In the genomic region with DNA sequence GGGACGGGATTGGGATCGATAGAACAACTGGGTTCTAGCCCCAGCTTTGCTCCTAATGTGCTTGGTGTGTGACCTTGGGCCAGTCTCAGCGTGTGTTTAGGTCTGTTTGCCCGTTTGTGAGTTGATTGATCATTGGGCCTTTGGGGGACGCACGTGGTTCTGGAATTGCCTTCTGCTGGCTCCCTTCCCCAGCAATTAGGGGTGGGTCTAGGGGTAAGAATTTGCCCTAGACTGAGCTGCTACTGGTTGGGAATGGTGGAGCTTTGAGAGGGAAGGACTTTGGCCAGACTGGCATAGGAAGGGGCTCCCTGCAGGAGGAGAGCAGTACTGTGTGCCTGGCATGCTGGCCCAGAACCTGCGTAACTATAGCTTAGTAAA, we compare ENCODE assay signal across 9 cellular contexts.
DNase-seq lines count a peak whose midpoint lies in the region; TF ChIP-seq lines count a peak whose summit lies in the region.
"Had no signal": no experiment of that assay in that cellular context is flagged by ENCODE, and none has a peak within 500 bp of the region (broad histone marks: within the 10 kb centered on the region; RNA-seq: fewer than 3 reads in every experiment).

No MANE protein-coding gene starts in this region.

- H3K27ac ChIP-seq in HL-60 (replicated peaks) (peak overlapping the region; percentile 77), RWPE1 (no peak overlapping the region)

- H3K4me3 ChIP-seq in HL-60 (replicated peaks; ENCODE audit: insufficient read depth, low read length): peak overlapping the region; percentile 46

- peaks cover 24% of the 10 kb centered on the region for H3K4me1 Mint-ChIP-seq in dendritic cell treated with granulocyte-macrophage colony-stimulating factor and Interleukin-4, amounts not matched to agents 40 ng/mL and 50 ng/mL, for 4 days (ENCODE audit: low read depth)
- peaks cover 19% of the 10 kb centered on the region for H3K4me1 Mint-ChIP-seq in nephron progenitor cell

- CTCF ChIA-PET in RWPE1 (lab: Yijun Ruan, JAX): interaction anchor here (0.7 to 1.0 kb wide), 3 partner anchors 37 to 84 kb away, joined by 3 to 4 read pairs (median 3); no protein-coding TSS in a partner anchor
- CTCF ChIA-PET in GM10248 (lab: Yijun Ruan, JAX): no interaction called here

- TF ChIP-seq CTCF in HL-60 (IDR thresholded peaks at IDR 0.05; ENCODE audit: insufficient read depth, low read length): no peak
- TF ChIP-seq CTCF in nephron progenitor cell (IDR thresholded peaks at IDR 0.05): no peak
- no peak for TF ChIP-seq CTCF in RWPE1 (conservative IDR thresholded peaks at IDR 0.05; ENCODE audit: low read depth)
- no peak for TF ChIP-seq CTCF in GM10248 (IDR thresholded peaks at IDR 0.05; ENCODE audit: control extremely low read depth, extremely low read depth, low read depth, missing control alignments)

- POLR2A ChIA-PET in RWPE1 (lab: Yijun Ruan, JAX; ENCODE audit: low non-redundant PET) (no interaction called here), GM10248 (lab: Yijun Ruan, JAX) (no interaction called here)

- intact Hi-C loops in dendritic cell treated with granulocyte-macrophage colony-stimulating factor and Interleukin-4, amounts not matched to agents 40 ng/mL and 50 ng/mL, for 4 days (cut with micrococcal nuclease): no loop called here

- peaks cover 75% of the 10 kb centered on the region for H3K27me3 Mint-ChIP-seq in dendritic cell treated with granulocyte-macrophage colony-stimulating factor and Interleukin-4, amounts not matched to agents 40 ng/mL and 50 ng/mL, for 4 days
- peaks cover 93% of the 10 kb centered on the region for H3K27me3 Mint-ChIP-seq in nephron progenitor cell (ENCODE audit: low read depth, poor library complexity)

- H3K4me3 Mint-ChIP-seq in dendritic cell treated with granulocyte-macrophage colony-stimulating factor and Interleukin-4, amounts not matched to agents 40 ng/mL and 50 ng/mL, for 4 days: peak overlapping the region; percentile 74
- H3K4me3 Mint-ChIP-seq in nephron progenitor cell: peak overlapping the region; percentile 76

- H3K27me3 ChIP-seq in HL-60 (ENCODE audit: insufficient read depth, poor library complexity, severe bottlenecking): no peaks in the 10 kb centered on the region

- DNase-seq in ACHN: peak; percentile 55
- DNase-seq in HL-60 (ENCODE audit: low read depth in 1 of 2, low spot score in 1 of 2): no peak
- no peak for DNase-seq in nephron progenitor cell
- no peak for DNase-seq in RWPE1 (ENCODE audit: low spot score)
- DNase-seq in RKO (ENCODE audit: low spot score): no peak
- DNase-seq in GM10248 (ENCODE audit: extremely low spot score): no peak
- DNase-seq in SHP77 treated with DMSO at 0.1 percent for 48 hours (lab: John Stamatoyannopoulos, UW): no peak
- DNase-seq: IMR-90 had no signal

- H3K27ac Mint-ChIP-seq in dendritic cell treated with granulocyte-macrophage colony-stimulating factor and Interleukin-4, amounts not matched to agents 40 ng/mL and 50 ng/mL, for 4 days: no peak overlapping the region
- no peak overlapping the region for H3K27ac Mint-ChIP-seq in nephron progenitor cell

- H3K36me3 Mint-ChIP-seq in dendritic cell treated with granulocyte-macrophage colony-stimulating factor and Interleukin-4, amounts not matched to agents 40 ng/mL and 50 ng/mL, for 4 days (ENCODE audit: low read depth): no peaks in the 10 kb centered on the region
- no peaks in the 10 kb centered on the region for H3K36me3 Mint-ChIP-seq in nephron progenitor cell (ENCODE audit: low read depth)

- in situ Hi-C loops in ACHN (cut with HindIII; ENCODE audit: low pct_ligation_motif_present, low pct_unique_long_range_greater_than_20kb, low sequenced_read_pairs): no loop called here

- H3K9me3 Mint-ChIP-seq in dendritic cell treated with granulocyte-macrophage colony-stimulating factor and Interleukin-4, amounts not matched to agents 40 ng/mL and 50 ng/mL, for 4 days: no peaks in the 10 kb centered on the region
- no peaks in the 10 kb centered on the region for H3K9me3 Mint-ChIP-seq in nephron progenitor cell
